1 cellular context compared by ENCODE assay signal in genomic region chr2:8525582-8526402, GRCh38.
TF ChIP-seq lines count a peak whose summit lies in the region.

No MANE protein-coding gene starts in this region.

TF ChIP-seq in HepG2, 621 proteins besides CTCF, POLR2A, EP300 and RAD21 (continued from another document and continues in another):
- TF ChIP-seq POGK (CRISPR knock-in tag; conservative IDR thresholded peaks at IDR 0.05), result no peak; the same call in 1 of the 2 replicates
- TF ChIP-seq ZNF550 (CRISPR knock-in tag; IDR thresholded peaks at IDR 0.05; ENCODE audit: borderline replicate concordance), result peak; percentile 69; the same call in 1 of the 2 replicates
- no peak for TF ChIP-seq HNF4G (IDR thresholded peaks at IDR 0.05; ENCODE audit: borderline replicate concordance, low read depth, low read length)
- peak; percentile 62; the same call in 1 of the 2 replicates for TF ChIP-seq HNF4G (CRISPR knock-in tag; IDR thresholded peaks at IDR 0.05; ENCODE audit: borderline replicate concordance, low read depth)
- peak; percentile 53; the same call in 1 of the 2 replicates for TF ChIP-seq HBP1 (CRISPR knock-in tag; IDR thresholded peaks at IDR 0.05; ENCODE audit: low read depth)
- peak; percentile 97 for TF ChIP-seq ERF (CRISPR knock-in tag; IDR thresholded peaks at IDR 0.05)
- peak; percentile 78 for TF ChIP-seq IRF2 (CRISPR knock-in tag; IDR thresholded peaks at IDR 0.05)
- no peak for TF ChIP-seq BCLAF1 (IDR thresholded peaks at IDR 0.05)
- no peak for TF ChIP-seq ZNF160 (CRISPR knock-in tag; IDR thresholded peaks at IDR 0.05)
- TF ChIP-seq ZNF256 (CRISPR knock-in tag; conservative IDR thresholded peaks at IDR 0.05), result no peak
- peak; percentile 47 for TF ChIP-seq TGIF2 (CRISPR knock-in tag; IDR thresholded peaks at IDR 0.05)
- no peak for TF ChIP-seq ZNF362 (CRISPR knock-in tag; IDR thresholded peaks at IDR 0.05; ENCODE audit: borderline replicate concordance)
- TF ChIP-seq HHEX (CRISPR knock-in tag; IDR thresholded peaks at IDR 0.05), result no peak
- TF ChIP-seq ETV5 (CRISPR knock-in tag; IDR thresholded peaks at IDR 0.05; ENCODE audit: borderline replicate concordance), result peak; percentile 87
- peak; percentile 87 for TF ChIP-seq UBTF (CRISPR knock-in tag; IDR thresholded peaks at IDR 0.05)
- peak; percentile 67; the same call in 1 of the 2 replicates for TF ChIP-seq ZNF878 (CRISPR knock-in tag; IDR thresholded peaks at IDR 0.05)
- TF ChIP-seq SP4 (CRISPR knock-in tag; IDR thresholded peaks at IDR 0.05), result peak; percentile 74; the same call in 1 of the 2 replicates
- TF ChIP-seq ZFP91 (CRISPR knock-in tag; IDR thresholded peaks at IDR 0.05; ENCODE audit: borderline replicate concordance), result peak; percentile 86; the same call in 1 of the 2 replicates
- no peak for TF ChIP-seq SALL2 (CRISPR knock-in tag; IDR thresholded peaks at IDR 0.05)
- TF ChIP-seq ZNF883 (CRISPR knock-in tag; IDR thresholded peaks at IDR 0.05; ENCODE audit: not compliant biosample characterization), result peak; percentile 60
- peak; percentile 83 for TF ChIP-seq ZNF792 (CRISPR knock-in tag; IDR thresholded peaks at IDR 0.05)
- TF ChIP-seq DPF2 (CRISPR knock-in tag; IDR thresholded peaks at IDR 0.05; ENCODE audit: borderline replicate concordance, low read depth), result peak; percentile 58; the same call in 1 of the 2 replicates
- no peak for TF ChIP-seq RBAK (CRISPR knock-in tag; IDR thresholded peaks at IDR 0.05)
- peak; percentile 86; the same call in 1 of the 2 replicates for TF ChIP-seq ZNF276 (CRISPR knock-in tag; IDR thresholded peaks at IDR 0.05; ENCODE audit: low read depth)
- TF ChIP-seq MLLT10 (CRISPR knock-in tag; IDR thresholded peaks at IDR 0.05), result no peak
- peak; percentile 74; the same call in 1 of the 2 replicates for TF ChIP-seq ZNF572 (CRISPR knock-in tag; IDR thresholded peaks at IDR 0.05)
- TF ChIP-seq ZSCAN22 (CRISPR knock-in tag; IDR thresholded peaks at IDR 0.05), result peak; percentile 33; the same call in 1 of the 2 replicates
- TF ChIP-seq ESRRA (CRISPR knock-in tag; IDR thresholded peaks at IDR 0.05; ENCODE audit: low read depth), result peak; percentile 70; the same call in 1 of the 2 replicates
- peak; percentile 83 for TF ChIP-seq SIX1 (CRISPR knock-in tag; IDR thresholded peaks at IDR 0.05; ENCODE audit: borderline replicate concordance)
- TF ChIP-seq ZBTB39 (CRISPR knock-in tag; IDR thresholded peaks at IDR 0.05), result peak; percentile 89; the same call in 1 of the 2 replicates
- TF ChIP-seq ZNF563 (CRISPR knock-in tag; IDR thresholded peaks at IDR 0.05), result 0 out of 2 replicates have a peak, but pooled peaks have one; percentile 44
- no peak for TF ChIP-seq CENPBD1 (CRISPR knock-in tag; IDR thresholded peaks at IDR 0.05; ENCODE audit: borderline replicate concordance, low read depth)
- peak; percentile 87; the same call in 1 of the 2 replicates for TF ChIP-seq MXD4 (CRISPR knock-in tag; IDR thresholded peaks at IDR 0.05)
- TF ChIP-seq CEBPB (IDR thresholded peaks at IDR 0.05; ENCODE audit: borderline replicate concordance, low read depth, low read length), result no peak
- TF ChIP-seq ZNF17 (CRISPR knock-in tag; IDR thresholded peaks at IDR 0.05), result no peak
- TF ChIP-seq ZNF18 (CRISPR knock-in tag; IDR thresholded peaks at IDR 0.05; ENCODE audit: insufficient replicate concordance), result peak; percentile 59
- TF ChIP-seq ZNF652 (CRISPR knock-in tag; IDR thresholded peaks at IDR 0.05; ENCODE audit: borderline replicate concordance, low read depth), result 0 out of 2 replicates have a peak, but pooled peaks have one; percentile 39
- TF ChIP-seq HDAC6 (IDR thresholded peaks at IDR 0.05; ENCODE audit: low read depth, low read length), result no peak
- TF ChIP-seq MEIS1 (CRISPR knock-in tag; IDR thresholded peaks at IDR 0.05; ENCODE audit: borderline replicate concordance), result no peak
- TF ChIP-seq ATM (IDR thresholded peaks at IDR 0.05; ENCODE audit: borderline replicate concordance), result no peak
- TF ChIP-seq ZNF224 (CRISPR knock-in tag; IDR thresholded peaks at IDR 0.05), result peak; percentile 93
- peak; percentile 86 for TF ChIP-seq ZNF501 (CRISPR knock-in tag; IDR thresholded peaks at IDR 0.05)
- TF ChIP-seq SSRP1 (CRISPR knock-in tag; IDR thresholded peaks at IDR 0.05), result 0 out of 2 replicates have a peak, but pooled peaks have one; percentile 63
- TF ChIP-seq SATB2 (CRISPR knock-in tag; IDR thresholded peaks at IDR 0.05), result no peak
- TF ChIP-seq SOX13 (IDR thresholded peaks at IDR 0.05), result no peak
- peak in 1 of 2 experiments; percentile 70; a peak in 2 of 4 replicates for TF ChIP-seq SOX13 (CRISPR knock-in tag; conservative IDR thresholded peaks at IDR 0.05 in 1 of 2, IDR thresholded peaks at IDR 0.05 in 1 of 2)
- peak; percentile 79 for TF ChIP-seq RXRA (CRISPR knock-in tag; IDR thresholded peaks at IDR 0.05)
